11 cellular contexts compared by ENCODE assay signal in the genomic region with DNA sequence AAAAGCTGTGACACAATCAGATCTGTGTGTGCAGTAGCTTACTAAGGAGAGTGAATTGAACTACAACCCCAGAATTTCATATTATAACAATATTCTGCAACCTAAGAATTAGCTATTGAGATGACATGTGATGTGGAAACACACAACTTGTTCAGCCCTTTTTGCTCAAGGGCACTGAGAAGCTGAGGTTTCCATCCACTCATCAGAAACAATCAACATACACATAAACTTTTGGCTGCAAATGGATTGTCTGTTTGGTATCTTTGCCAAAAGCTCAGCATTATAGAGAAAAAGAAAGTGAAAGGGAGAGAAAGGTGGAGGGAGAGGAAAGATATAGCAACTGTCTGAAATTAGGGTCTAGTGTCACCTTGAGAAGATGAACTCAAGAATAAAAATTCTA.
DNase-seq lines count a peak whose midpoint lies in the region; ATAC-seq and TF ChIP-seq lines count a peak whose summit lies in the region.
"Had no signal": no experiment of that assay in that cellular context is flagged by ENCODE, and none has a peak within 500 bp of the region (broad histone marks: within the 10 kb centered on the region; RNA-seq: fewer than 3 reads in every experiment).

No MANE protein-coding gene starts in this region.

- no peaks in the 10 kb centered on the region for H3K79me2 ChIP-seq in ACC112 (ENCODE audit: control insufficient read depth, insufficient read depth, low read length, unreplicated experiment)

- in situ Hi-C loops in GM13976 (cut with MboI; ENCODE audit: low sequenced_read_pairs, unreplicated experiment) = no loop called here

- peak overlapping the region; percentile 37 for H3K4me3 ChIP-seq in ACC112 (ENCODE audit: low read depth, low read length)
- no peak overlapping the region for H3K4me3 ChIP-seq in fibroblast of the aortic adventitia (ENCODE audit: low read depth, low read length)

- H3K36me3 ChIP-seq in ACC112 (ENCODE audit: insufficient read depth, low read length) = no peaks in the 10 kb centered on the region
- H3K36me3 ChIP-seq: BE2C had no signal

- ATAC-seq in GM19397 (IDR thresholded peaks at IDR 0.05; ENCODE audit: unreplicated experiment) (peak; percentile 30), SK-N-SH treated with all-trans-retinoic acid at 6 μM for 48 hours (peak; percentile 39), HG03025 (IDR thresholded peaks at IDR 0.05; ENCODE audit: low FRiP score, unreplicated experiment) (no peak)

- H3K27ac ChIP-seq in ACC112 (ENCODE audit: low read depth, low read length) = peak overlapping the region; percentile 38

- H2AFZ ChIP-seq in ACC112 (ENCODE audit: low read length, unreplicated experiment) = peak overlapping the region; percentile 59

- H3K27me3 ChIP-seq in ACC112 (ENCODE audit: insufficient read depth, low read length) = no peaks in the 10 kb centered on the region
- H3K27me3 ChIP-seq: BE2C had no signal

- peak; percentile 25 for DNase-seq in fibroblast of the aortic adventitia (ENCODE audit: low read depth)
- no peak for DNase-seq in cerebellar nuclear complex (lab: John Stamatoyannopoulos, UW)
- DNase-seq in NCI-H2107 treated with DMSO at 0.1 percent for 48 hours (lab: John Stamatoyannopoulos, UW; ENCODE audit: unreplicated experiment) = no peak
- DNase-seq in GM13976 (ENCODE audit: low spot score) = no peak
- DNase-seq: activated effector memory CD4-positive, alpha-beta T cell treated with anti-CD3 and anti-CD28 coated beads, Interleukin-2, amount 50 U/mL, for 16 hours; NCI-H1694 treated with DMSO at 0.1 percent for 48 hours had no signal

- peaks cover 22% of the 10 kb centered on the region for H3K4me1 ChIP-seq in ACC112 (ENCODE audit: control insufficient read depth, insufficient read depth, low read length, unreplicated experiment)

- TF ChIP-seq CTCF in fibroblast of the aortic adventitia (IDR thresholded peaks at IDR 0.05; ENCODE audit: insufficient read depth, low read length) (no peak), GM13976 (IDR thresholded peaks at IDR 0.05; ENCODE audit: borderline replicate concordance, control extremely low read depth, extremely low read depth, insufficient read depth, missing control alignments) (no peak)

TF ChIP-seq in SK-N-SH treated with all-trans-retinoic acid at 6 μM for 48 hours, 23 proteins besides CTCF, POLR2A, EP300 and RAD21:
- TF ChIP-seq OSR1 (CRISPR knock-in tag; IDR thresholded peaks at IDR 0.05) (no peak), BACH2 (CRISPR knock-in tag; IDR thresholded peaks at IDR 0.05; ENCODE audit: borderline replicate concordance) (no peak), ZFP30 (CRISPR knock-in tag; IDR thresholded peaks at IDR 0.05) (no peak), PPARA (CRISPR knock-in tag; IDR thresholded peaks at IDR 0.05; ENCODE audit: borderline replicate concordance) (no peak), SNAI2 (CRISPR knock-in tag; IDR thresholded peaks at IDR 0.05) (no peak), ESRRG (CRISPR knock-in tag; IDR thresholded peaks at IDR 0.05) (no peak), TSHZ2 (CRISPR knock-in tag; IDR thresholded peaks at IDR 0.05) (no peak), TCF4 (CRISPR knock-in tag; IDR thresholded peaks at IDR 0.05; ENCODE audit: borderline replicate concordance) (no peak), ZNF70 (CRISPR knock-in tag; IDR thresholded peaks at IDR 0.05) (no peak), ZFP3 (CRISPR knock-in tag; IDR thresholded peaks at IDR 0.05) (no peak), ZNF8 (CRISPR knock-in tag; IDR thresholded peaks at IDR 0.05) (no peak), ZNF565 (CRISPR knock-in tag; conservative IDR thresholded peaks at IDR 0.05; ENCODE audit: low read depth) (no peak), CREB5 (CRISPR knock-in tag; IDR thresholded peaks at IDR 0.05; ENCODE audit: low read depth) (no peak), RARB (CRISPR knock-in tag; IDR thresholded peaks at IDR 0.05) (no peak), POU6F1 (CRISPR knock-in tag; IDR thresholded peaks at IDR 0.05; ENCODE audit: borderline replicate concordance, low read depth) (no peak), CSRNP3 (CRISPR knock-in tag; IDR thresholded peaks at IDR 0.05) (no peak), ISL1 (CRISPR knock-in tag; IDR thresholded peaks at IDR 0.05) (no peak)
- TF ChIP-seq, protein P1, sequence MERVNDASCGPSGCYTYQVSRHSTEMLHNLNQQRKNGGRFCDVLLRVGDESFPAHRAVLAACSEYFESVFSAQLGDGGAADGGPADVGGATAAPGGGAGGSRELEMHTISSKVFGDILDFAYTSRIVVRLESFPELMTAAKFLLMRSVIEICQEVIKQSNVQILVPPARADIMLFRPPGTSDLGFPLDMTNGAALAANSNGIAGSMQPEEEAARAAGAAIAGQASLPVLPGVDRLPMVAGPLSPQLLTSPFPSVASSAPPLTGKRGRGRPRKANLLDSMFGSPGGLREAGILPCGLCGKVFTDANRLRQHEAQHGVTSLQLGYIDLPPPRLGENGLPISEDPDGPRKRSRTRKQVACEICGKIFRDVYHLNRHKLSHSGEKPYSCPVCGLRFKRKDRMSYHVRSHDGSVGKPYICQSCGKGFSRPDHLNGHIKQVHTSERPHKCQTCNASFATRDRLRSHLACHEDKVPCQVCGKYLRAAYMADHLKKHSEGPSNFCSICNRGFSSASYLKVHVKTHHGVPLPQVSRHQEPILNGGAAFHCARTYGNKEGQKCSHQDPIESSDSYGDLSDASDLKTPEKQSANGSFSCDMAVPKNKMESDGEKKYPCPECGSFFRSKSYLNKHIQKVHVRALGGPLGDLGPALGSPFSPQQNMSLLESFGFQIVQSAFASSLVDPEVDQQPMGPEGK (CRISPR knock-in tag; IDR thresholded peaks at IDR 0.05; ENCODE audit: borderline replicate concordance) = no peak
